In genomic region chr4:112270643-112271484, GRCh38 we compare ENCODE assay signal across 1 cellular context.
TF ChIP-seq lines count a peak whose summit lies in the region.

No MANE protein-coding gene starts in this region.

TF ChIP-seq in WTC11, 78 proteins besides CTCF, POLR2A, EP300 and RAD21 (continued from another document):
- TF ChIP-seq FOXP1 (CRISPR knock-in tag; IDR thresholded peaks at IDR 0.05; ENCODE audit: borderline replicate concordance) (no peak), CREB1 (CRISPR knock-in tag; IDR thresholded peaks at IDR 0.05) (no peak), ERG (CRISPR knock-in tag; IDR thresholded peaks at IDR 0.05) (no peak), ATF1 (CRISPR knock-in tag; IDR thresholded peaks at IDR 0.05) (no peak), ZNF263 (CRISPR knock-in tag; IDR thresholded peaks at IDR 0.05; ENCODE audit: low read depth) (no peak), E2F4 (CRISPR knock-in tag; IDR thresholded peaks at IDR 0.05; ENCODE audit: borderline replicate concordance, low read depth) (no peak), HMGA2 (CRISPR knock-in tag; IDR thresholded peaks at IDR 0.05) (no peak), ZNF232 (CRISPR knock-in tag; IDR thresholded peaks at IDR 0.05) (no peak), ZNF219 (CRISPR knock-in tag; IDR thresholded peaks at IDR 0.05; ENCODE audit: borderline replicate concordance) (no peak), ZNF281 (CRISPR knock-in tag; IDR thresholded peaks at IDR 0.05) (no peak), TEAD4 (CRISPR knock-in tag; IDR thresholded peaks at IDR 0.05) (no peak), STAT6 (CRISPR knock-in tag; conservative IDR thresholded peaks at IDR 0.05; ENCODE audit: low read depth) (no peak), GABPB1 (CRISPR knock-in tag; IDR thresholded peaks at IDR 0.05) (no peak), MXD4 (CRISPR knock-in tag; IDR thresholded peaks at IDR 0.05; ENCODE audit: borderline replicate concordance) (no peak)
TF ChIP-seq in WTC11: peak in this region for 0.
